In genomic region chr20:29878281-29878741, GRCh38 we compare ENCODE assay signal across 8 cellular contexts.
DNase-seq lines count a peak whose midpoint lies in the region; ATAC-seq lines count a peak whose summit lies in the region.

No MANE protein-coding gene starts in this region.

- H3K27ac Mint-ChIP-seq in T-helper 17 cell = no peak overlapping the region

- H3K36me3 Mint-ChIP-seq in T-helper 17 cell (ENCODE audit: low read depth) = peaks cover 2% of the 10 kb centered on the region

- H3K9me3 ChIP-seq in T-helper 17 cell (ENCODE audit: control insufficient read depth, low read length, poor library complexity, severe bottlenecking) = no peaks in the 10 kb centered on the region

- peak; percentile 57 for ATAC-seq in HG03571 (IDR thresholded peaks at IDR 0.05; ENCODE audit: unreplicated experiment)
- ATAC-seq in T-helper 17 cell = peak; percentile 44
- ATAC-seq in GM18870 (IDR thresholded peaks at IDR 0.05; ENCODE audit: unreplicated experiment) = no peak
- no peak for ATAC-seq in HG02840 (IDR thresholded peaks at IDR 0.05; ENCODE audit: low FRiP score, unreplicated experiment)
- no peak for ATAC-seq in HG03135 (IDR thresholded peaks at IDR 0.05; ENCODE audit: unreplicated experiment)
- ATAC-seq in HG02885 (IDR thresholded peaks at IDR 0.05; ENCODE audit: poor library complexity, unreplicated experiment) = no peak

- H3K4me3 Mint-ChIP-seq in T-helper 17 cell = peak overlapping the region; percentile 9

- peak; percentile 11 for DNase-seq in EH (ENCODE audit: low read depth)
- no peak for DNase-seq in T-helper 17 cell
- peak; percentile 17 for DNase-seq in medulla oblongata (ENCODE audit: extremely low spot score)

- no peaks in the 10 kb centered on the region for H3K27me3 Mint-ChIP-seq in T-helper 17 cell

- H3K4me1 Mint-ChIP-seq in T-helper 17 cell = no peaks in the 10 kb centered on the region

Comparison
In these comparisons a context has a peak if more than half of its experiments do, and no peak if none do; other contexts are left out.
1. DNase-seq: peak in EH (single experiment) and medulla oblongata (single experiment); none in T-helper 17 cell (0 of 3).
2. ATAC-seq: peak in HG03571 (single experiment) and T-helper 17 cell (single experiment); none in GM18870 (single experiment), HG02840 (single experiment), HG03135 (single experiment) and HG02885 (single experiment).